ENCODE assay signal across 15 cellular contexts in the genomic region with DNA sequence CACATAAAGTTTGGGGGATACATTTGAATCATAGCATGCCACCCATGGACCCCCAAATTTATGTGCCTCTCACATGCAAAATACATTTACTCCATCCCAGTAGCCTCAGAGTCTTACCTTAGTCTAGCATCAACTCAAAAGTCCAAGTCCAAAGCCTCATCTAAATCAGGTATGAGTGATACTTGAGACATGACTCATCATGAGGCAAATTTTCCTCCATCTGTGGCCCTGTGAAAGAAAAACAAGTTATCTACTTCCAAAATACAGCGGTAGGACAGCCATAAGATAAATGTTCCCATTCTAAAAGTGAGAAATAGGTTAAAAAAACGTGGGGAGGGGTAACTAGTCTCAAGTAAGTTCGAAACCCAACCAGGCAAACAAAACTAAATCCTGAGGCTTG.
"Had no signal": no experiment of that assay in that cellular context is flagged by ENCODE, and none has a peak within 500 bp of the region (broad histone marks: within the 10 kb centered on the region; RNA-seq: fewer than 3 reads in every experiment).

No MANE protein-coding gene starts in this region.

- H3K79me2 ChIP-seq: hepatocyte had no signal

- H3K4me3 Mint-ChIP-seq: activated CD4-positive, alpha-beta T cell treated with anti-CD3 and anti-CD28 coated beads, Interleukin-2, amount 10 ng/mL, durations not matched to agents 7 days and 5 days; naive B cell; neural progenitor cell; stimulated activated naive CD8-positive, alpha-beta T cell treated with anti-CD3 and anti-CD28 coated beads, Interleukin-15, Interleukin-2, amounts not matched to agents 100 ng/mL and 50 ng/mL, for 24 hours; T-helper 2 cell treated with Interferon-gamma antibody and Interleukin-4, amounts not matched to agents 5 μg/mL and 100 μg/mL, for 36 hours; type B pancreatic cell had no signal

- H3K27me3 Mint-ChIP-seq: activated CD4-positive, alpha-beta T cell treated with anti-CD3 and anti-CD28 coated beads, Interleukin-2, amount 10 ng/mL, durations not matched to agents 7 days and 5 days; type B pancreatic cell had no signal

- H3K9ac ChIP-seq: neural progenitor cell had no signal

- H3K27ac Mint-ChIP-seq: activated CD4-positive, alpha-beta T cell treated with anti-CD3 and anti-CD28 coated beads, Interleukin-2, amount 10 ng/mL, durations not matched to agents 7 days and 5 days; naive B cell; neural progenitor cell; stimulated activated naive CD8-positive, alpha-beta T cell treated with anti-CD3 and anti-CD28 coated beads, Interleukin-15, Interleukin-2, amounts not matched to agents 100 ng/mL and 50 ng/mL, for 24 hours; T-helper 2 cell treated with Interferon-gamma antibody and Interleukin-4, amounts not matched to agents 5 μg/mL and 100 μg/mL, for 36 hours; type B pancreatic cell had no signal

- H3K4me1 ChIP-seq: colonic mucosa, esophagus squamous epithelium, neural progenitor cell had no signal

- H2AFZ ChIP-seq: hepatocyte, neural progenitor cell had no signal

- H3K9me3 ChIP-seq: colonic mucosa, ovary had no signal

- H3K4me3 ChIP-seq: colonic mucosa, esophagus squamous epithelium, hepatocyte, neural progenitor cell, ovary had no signal

- H3K4me2 ChIP-seq: hepatocyte, neural progenitor cell had no signal

- DNase-seq: activated CD4-positive, alpha-beta T cell treated with anti-CD3 and anti-CD28 coated beads, Interleukin-2, amount 10 ng/mL, durations not matched to agents 7 days and 5 days; activated CD4-positive, CD25-positive, alpha-beta regulatory T cell; activated CD8-positive, alpha-beta memory T cell treated with anti-CD3 and anti-CD28 coated beads for 24 hours; caudate nucleus; colonic mucosa; esophagus squamous epithelium; naive B cell; ovary had no signal

- H3K36me3 ChIP-seq: colonic mucosa, esophagus squamous epithelium, neural progenitor cell, ovary had no signal

- H3K9me3 Mint-ChIP-seq: T-helper 2 cell treated with Interferon-gamma antibody and Interleukin-4, amounts not matched to agents 5 μg/mL and 100 μg/mL, for 36 hours had no signal

- H3K36me3 Mint-ChIP-seq: neural progenitor cell, type B pancreatic cell had no signal

- H3K27ac ChIP-seq: colonic mucosa, esophagus squamous epithelium, hepatocyte, neural progenitor cell, ovary had no signal

- H3K4me1 Mint-ChIP-seq: activated CD4-positive, alpha-beta T cell treated with anti-CD3 and anti-CD28 coated beads, Interleukin-2, amount 10 ng/mL, durations not matched to agents 7 days and 5 days; naive B cell; neural progenitor cell had no signal

- ATAC-seq: left lobe of liver, sciatic nerve had no signal

- H3K27me3 ChIP-seq: colonic mucosa, esophagus squamous epithelium, hepatocyte, neural progenitor cell, ovary had no signal
